12 cellular contexts compared by ENCODE assay signal in the genomic region with DNA sequence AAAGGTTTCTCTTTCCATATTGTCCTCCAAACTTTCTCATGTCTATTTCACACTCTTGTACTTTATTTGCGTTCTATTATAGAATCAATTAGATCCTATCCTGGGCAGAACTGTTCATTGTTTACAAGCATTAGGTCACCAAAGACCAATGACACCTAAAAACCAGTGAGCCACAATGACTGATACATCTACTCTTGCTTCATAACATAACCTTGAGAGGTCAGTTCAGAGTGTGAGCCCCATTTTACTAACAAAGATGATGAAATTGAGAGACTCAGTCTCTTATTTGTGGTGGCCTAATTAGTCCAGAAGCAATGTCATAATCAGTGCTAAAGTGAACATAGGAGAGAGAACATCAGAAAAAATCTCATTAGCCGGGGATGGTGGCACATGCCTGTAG.
"Had no signal": no experiment of that assay in that cellular context is flagged by ENCODE, and none has a peak within 500 bp of the region (broad histone marks: within the 10 kb centered on the region; RNA-seq: fewer than 3 reads in every experiment).

No MANE protein-coding gene starts in this region.

- H3K4me3 ChIP-seq: esophagus muscularis mucosa, left lung, spleen, suprapubic skin had no signal

- H3K36me3 ChIP-seq: esophagus muscularis mucosa, left lung, spleen, suprapubic skin had no signal

- ATAC-seq: T-helper 17 cell had no signal

- H3K9me3 ChIP-seq: esophagus muscularis mucosa had no signal

- DNase-seq: activated CD4-positive, alpha-beta T cell treated with anti-CD3 and anti-CD28 coated beads, Interleukin-2, amount 50 U/mL, for 1 hour; activated effector memory CD4-positive, alpha-beta T cell treated with Interleukin-2 at 50 U/mL for 16 hours; amygdala; left lung; posterior cingulate gyrus; right cardiac atrium; spleen; stimulated activated CD4-positive, alpha-beta T cell treated with anti-CD3 and anti-CD28 coated beads, Interleukin-2, amount 100 ng/mL, for 24 hours; stimulated activated naive CD4-positive, alpha-beta T cell; T-helper 17 cell had no signal

- H3K27ac ChIP-seq: left lung, spleen, suprapubic skin had no signal

- H3K27me3 ChIP-seq: esophagus muscularis mucosa, left lung, suprapubic skin had no signal
